Comparison of ENCODE assay signal across 8 cellular contexts in genomic region chr7:18356195-18356645, GRCh38.
DNase-seq lines count a peak whose midpoint lies in the region; ATAC-seq and TF ChIP-seq lines count a peak whose summit lies in the region.

No MANE protein-coding gene starts in this region.

- no peaks in the 10 kb centered on the region for H3K27me3 ChIP-seq in sigmoid colon

- no peaks in the 10 kb centered on the region for H3K9me3 ChIP-seq in sigmoid colon

- H3K9me3 Mint-ChIP-seq in activated B cell treated with CpG ODN at 0.5 μM for 24 hours: no peaks in the 10 kb centered on the region

- no peaks in the 10 kb centered on the region for H3K36me3 ChIP-seq in sigmoid colon

- peak; percentile 20 for TF ChIP-seq CTCF in activated B cell treated with CpG ODN at 0.5 μM for 24 hours (IDR thresholded peaks at IDR 0.05)
- peak; percentile 10 to 52 (median 29) for TF ChIP-seq CTCF in sigmoid colon (IDR thresholded peaks at IDR 0.05)

- H3K4me3 Mint-ChIP-seq in activated B cell treated with CpG ODN at 0.5 μM for 24 hours: peak overlapping the region; percentile 65

- no peaks in the 10 kb centered on the region for H3K27me3 Mint-ChIP-seq in activated B cell treated with CpG ODN at 0.5 μM for 24 hours

- H3K4me1 Mint-ChIP-seq in activated B cell treated with CpG ODN at 0.5 μM for 24 hours: peaks cover 33% of the 10 kb centered on the region

- peak; percentile 39 for ATAC-seq in GM19351 (IDR thresholded peaks at IDR 0.05; ENCODE audit: unreplicated experiment)
- ATAC-seq in activated B cell treated with CpG ODN at 0.5 μM for 24 hours (ENCODE audit: low read depth): peak; percentile 63
- ATAC-seq in Right ventricle myocardium superior (ENCODE audit: poor library complexity): peak; percentile 61
- no peak for ATAC-seq in HG03469 (IDR thresholded peaks at IDR 0.05; ENCODE audit: unreplicated experiment)
- ATAC-seq in GM18861 (IDR thresholded peaks at IDR 0.05; ENCODE audit: unreplicated experiment): no peak

- POLR2A ChIA-PET in activated B cell treated with CpG ODN at 0.5 μM for 24 hours (lab: Charles Lee): interaction anchor here (0.7 to 0.9 kb wide), 2 partner anchors 118 to 139 kb away, joined by 3 to 6 read pairs; partner anchors contain the start of gene HDAC9

- H3K4me3 ChIP-seq in sigmoid colon: no peak overlapping the region

- DNase-seq in CD1c-positive myeloid dendritic cell (ENCODE audit: extremely low spot score): peak; percentile 64
- DNase-seq in NCI-H1694 treated with DMSO at 0.1 percent for 48 hours (lab: John Stamatoyannopoulos, UW): peak; percentile 34
- DNase-seq in activated B cell treated with CpG ODN at 0.5 μM for 24 hours: no peak
- DNase-seq in Right ventricle myocardium superior: no peak
- DNase-seq in sigmoid colon: no peak

- 4 to 9% methylated on average over 4 of the region's 4 CpGs for WGBS in sigmoid colon, 2 donors

- CTCF ChIA-PET in activated B cell treated with CpG ODN at 0.5 μM for 24 hours (lab: Charles Lee): interaction anchor here (0.7 to 3.3 kb wide), 13 partner anchors 115 to 312 kb away, joined by 3 to 27 read pairs (median 4); partner anchors contain the start of gene HDAC9

- peaks cover 0 to 21% (median 19%) of the 10 kb centered on the region in 4 donors for H3K4me1 ChIP-seq in sigmoid colon

- no peak for TF ChIP-seq EP300 in sigmoid colon (IDR thresholded peaks at IDR 0.05)

- H3K36me3 Mint-ChIP-seq in activated B cell treated with CpG ODN at 0.5 μM for 24 hours (ENCODE audit: low read depth): no peaks in the 10 kb centered on the region

- intact Hi-C loops in activated B cell treated with CpG ODN at 0.5 μM for 24 hours (cut with micrococcal nuclease) (loop anchor here (1.0 to 2.0 kb wide), 6 partner anchors 139 to 1309 kb away; partner anchors contain the start of gene HDAC9), Right ventricle myocardium superior (cut with DNase I) (loop anchor here (10.0 kb wide), 1 partner anchor 1309 kb away; no protein-coding TSS in a partner anchor), sigmoid colon (cut with DNase I) (loop anchor here (5.0 kb wide), 1 partner anchor 311 kb away; no protein-coding TSS in a partner anchor)

- peak overlapping the region; percentile 78 for H3K27ac Mint-ChIP-seq in activated B cell treated with CpG ODN at 0.5 μM for 24 hours

- no peak for TF ChIP-seq POLR2A in sigmoid colon (IDR thresholded peaks at IDR 0.05)

- H3K27ac ChIP-seq in sigmoid colon: no peak overlapping the region

Comparison
In these comparisons a context has a peak if more than half of its experiments do, and no peak if none do; other contexts are left out.
1. DNase-seq: peak in CD1c-positive myeloid dendritic cell (single experiment) and NCI-H1694 treated with DMSO at 0.1 percent for 48 hours (single experiment); none in activated B cell treated with CpG ODN at 0.5 μM for 24 hours (single experiment), Right ventricle myocardium superior (single experiment) and sigmoid colon (single experiment).
2. ATAC-seq: peak in GM19351 (single experiment), activated B cell treated with CpG ODN at 0.5 μM for 24 hours (single experiment) and Right ventricle myocardium superior (single experiment); none in HG03469 (single experiment) and GM18861 (single experiment).